14 cellular contexts compared by ENCODE assay signal in the genomic region with DNA sequence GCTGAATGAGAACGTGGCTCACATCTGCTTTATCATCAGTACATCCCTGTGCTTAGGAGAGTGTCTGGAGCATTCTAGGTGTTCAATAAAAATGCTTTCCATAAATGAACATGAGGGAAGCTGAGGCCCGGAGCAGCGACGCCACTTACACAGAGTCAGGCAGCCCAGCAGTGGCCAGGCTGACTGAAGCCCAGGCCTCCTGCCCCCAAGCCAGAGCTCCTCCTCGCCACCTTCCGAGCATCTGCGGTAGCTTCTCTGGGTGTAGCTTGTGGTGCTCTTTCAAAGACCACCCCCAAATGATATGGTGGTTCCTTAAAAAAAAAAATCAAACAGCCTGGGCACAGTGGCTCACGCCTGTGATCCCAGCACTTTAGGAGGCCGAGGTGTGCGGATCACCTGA.
A peak's percentile ranks its signal among the peaks of the same experiment; 100 is the strongest.
DNase-seq lines count a peak whose midpoint lies in the region; ATAC-seq and TF ChIP-seq lines count a peak whose summit lies in the region.
"Had no signal": no experiment of that assay in that cellular context is flagged by ENCODE, and none has a peak within 500 bp of the region (broad histone marks: within the 10 kb centered on the region; RNA-seq: fewer than 3 reads in every experiment).

No MANE protein-coding gene starts in this region.

- H3K9me2 ChIP-seq in GM23338 (ENCODE audit: insufficient read depth): no peaks in the 10 kb centered on the region

- H3F3A ChIP-seq in GM23338 (replicated peaks; ENCODE audit: low read depth): no peaks in the 10 kb centered on the region

- POLR2A ChIA-PET in WTC11 (lab: Charles Lee): no interaction called here

- H3K27ac ChIP-seq in GM23338 (ENCODE audit: low read depth): no peak overlapping the region
- H3K27ac ChIP-seq: A549, C4-2B had no signal

- peak in 1 of 2 experiments; percentile 44; a peak in 2 of 4 replicates for TF ChIP-seq CTCF in GM23338 (conservative IDR thresholded peaks at IDR 0.05; ENCODE audit: low read depth in 2 of 2)
- no peak for TF ChIP-seq CTCF in WTC11 (IDR thresholded peaks at IDR 0.05)
- TF ChIP-seq CTCF in GM20000 (IDR thresholded peaks at IDR 0.05; ENCODE audit: extremely low read depth, missing control alignments): no peak

- H3K36me3 Mint-ChIP-seq in GM23338 (ENCODE audit: low read depth): no peaks in the 10 kb centered on the region
- H3K36me3 Mint-ChIP-seq in WTC11: no peaks in the 10 kb centered on the region
- H3K36me3 Mint-ChIP-seq: CD4-positive, alpha-beta memory T cell had no signal

- H4K20me1 ChIP-seq in GM23338 (replicated peaks; ENCODE audit: insufficient read depth): no peaks in the 10 kb centered on the region

- no peak overlapping the region for H3K27ac Mint-ChIP-seq in GM23338
- no peak overlapping the region for H3K27ac Mint-ChIP-seq in WTC11

- no peaks in the 10 kb centered on the region for H3K27me3 ChIP-seq in GM23338 (ENCODE audit: insufficient read depth)
- H3K27me3 ChIP-seq: BE2C had no signal

- H2AFZ ChIP-seq in GM23338: no peak overlapping the region

- no peak overlapping the region for H3K4me2 ChIP-seq in GM23338
- H3K4me2 ChIP-seq: A549 had no signal

- H3K9me3 Mint-ChIP-seq in GM23338: no peaks in the 10 kb centered on the region
- H3K9me3 Mint-ChIP-seq in WTC11: no peaks in the 10 kb centered on the region
- H3K9me3 Mint-ChIP-seq: CD4-positive, alpha-beta memory T cell had no signal

- ATAC-seq in GM23338: peak; percentile 18; the same call in 1 of the 3 replicates
- peak; percentile 26; the same call in 1 of the 2 replicates for ATAC-seq in WTC11
- ATAC-seq: A549 had no signal

- H3K27me3 Mint-ChIP-seq in GM23338 (ENCODE audit: insufficient read depth, low read depth, poor library complexity) (peaks cover 6% of the 10 kb centered on the region), WTC11 (ENCODE audit: low read depth) (no peaks in the 10 kb centered on the region; the same call in 1 of the 2 replicates)

- no peaks in the 10 kb centered on the region for H3K4me1 ChIP-seq in GM23338 (ENCODE audit: insufficient read depth)
- H3K4me1 ChIP-seq: BE2C had no signal

- H3K36me3 ChIP-seq in GM23338 (ENCODE audit: insufficient read depth): no peaks in the 10 kb centered on the region
- H3K36me3 ChIP-seq: BE2C had no signal

- no peak overlapping the region for H3K4me3 Mint-ChIP-seq in GM23338
- no peak overlapping the region for H3K4me3 Mint-ChIP-seq in WTC11

- DNase-seq in D341Med (ENCODE audit: low spot score) (peak; percentile 12), GM23338 (ENCODE audit: low spot score) (no peak), WTC11 (ENCODE audit: low spot score) (no peak), mesenteric fat pad (ENCODE audit: low spot score) (peak; percentile 45), NCI-H526 treated with DMSO at 0.1 percent for 48 hours (lab: John Stamatoyannopoulos, UW) (no peak), GM20000 (ENCODE audit: low spot score) (no peak), kidney tubule cell (ENCODE audit: low spot score) (no peak)
- DNase-seq: BE2C; CD4-positive, alpha-beta memory T cell; DMS153; DMS79 treated with DMSO at 0.1 percent for 48 hours; EL had no signal

- H3K4me3 ChIP-seq in GM23338: no peak overlapping the region
- H3K4me3 ChIP-seq: A549 had no signal

- no peaks in the 10 kb centered on the region for H3K79me2 ChIP-seq in GM23338 (replicated peaks; ENCODE audit: insufficient read depth)

- peaks cover 4% of the 10 kb centered on the region; the same call in 1 of the 3 replicates for H3K4me1 Mint-ChIP-seq in GM23338
- H3K4me1 Mint-ChIP-seq in WTC11: no peaks in the 10 kb centered on the region

- CTCF ChIA-PET in WTC11 (lab: Charles Lee): interaction anchor here (0.7 to 2.3 kb wide), 8 partner anchors 12 to 387 kb away, joined by 3 to 16 read pairs (median 4); no protein-coding TSS in a partner anchor

TF ChIP-seq in GM23338, 12 proteins besides CTCF, POLR2A, EP300 and RAD21 (continues in another document):
- TF ChIP-seq JUNB (IDR thresholded peaks at IDR 0.05; ENCODE audit: unreplicated experiment) (no peak), CREB1 (CRISPR knock-in tag; IDR thresholded peaks at IDR 0.05; ENCODE audit: low read depth) (no peak), ZNF114 (CRISPR knock-in tag; IDR thresholded peaks at IDR 0.05) (no peak), EZH2phosphoT487 (IDR thresholded peaks at IDR 0.05; ENCODE audit: unreplicated experiment) (no peak), POLR2AphosphoS5 (IDR thresholded peaks at IDR 0.05; ENCODE audit: low read depth) (no peak), STAT1 (IDR thresholded peaks at IDR 0.05; ENCODE audit: unreplicated experiment) (no peak), EZH2 (IDR thresholded peaks at IDR 0.05; ENCODE audit: low read depth, unreplicated experiment) (no peak)
- TF ChIP-seq, protein P1, sequence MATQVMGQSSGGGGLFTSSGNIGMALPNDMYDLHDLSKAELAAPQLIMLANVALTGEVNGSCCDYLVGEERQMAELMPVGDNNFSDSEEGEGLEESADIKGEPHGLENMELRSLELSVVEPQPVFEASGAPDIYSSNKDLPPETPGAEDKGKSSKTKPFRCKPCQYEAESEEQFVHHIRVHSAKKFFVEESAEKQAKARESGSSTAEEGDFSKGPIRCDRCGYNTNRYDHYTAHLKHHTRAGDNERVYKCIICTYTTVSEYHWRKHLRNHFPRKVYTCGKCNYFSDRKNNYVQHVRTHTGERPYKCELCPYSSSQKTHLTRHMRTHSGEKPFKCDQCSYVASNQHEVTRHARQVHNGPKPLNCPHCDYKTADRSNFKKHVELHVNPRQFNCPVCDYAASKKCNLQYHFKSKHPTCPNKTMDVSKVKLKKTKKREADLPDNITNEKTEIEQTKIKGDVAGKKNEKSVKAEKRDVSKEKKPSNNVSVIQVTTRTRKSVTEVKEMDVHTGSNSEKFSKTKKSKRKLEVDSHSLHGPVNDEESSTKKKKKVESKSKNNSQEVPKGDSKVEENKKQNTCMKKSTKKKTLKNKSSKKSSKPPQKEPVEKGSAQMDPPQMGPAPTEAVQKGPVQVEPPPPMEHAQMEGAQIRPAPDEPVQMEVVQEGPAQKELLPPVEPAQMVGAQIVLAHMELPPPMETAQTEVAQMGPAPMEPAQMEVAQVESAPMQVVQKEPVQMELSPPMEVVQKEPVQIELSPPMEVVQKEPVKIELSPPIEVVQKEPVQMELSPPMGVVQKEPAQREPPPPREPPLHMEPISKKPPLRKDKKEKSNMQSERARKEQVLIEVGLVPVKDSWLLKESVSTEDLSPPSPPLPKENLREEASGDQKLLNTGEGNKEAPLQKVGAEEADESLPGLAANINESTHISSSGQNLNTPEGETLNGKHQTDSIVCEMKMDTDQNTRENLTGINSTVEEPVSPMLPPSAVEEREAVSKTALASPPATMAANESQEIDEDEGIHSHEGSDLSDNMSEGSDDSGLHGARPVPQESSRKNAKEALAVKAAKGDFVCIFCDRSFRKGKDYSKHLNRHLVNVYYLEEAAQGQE (IDR thresholded peaks at IDR 0.05; ENCODE audit: unreplicated experiment): no peak

TF ChIP-seq in WTC11, 78 proteins besides CTCF, POLR2A, EP300 and RAD21 (continues in another document):
- TF ChIP-seq, protein P2, sequence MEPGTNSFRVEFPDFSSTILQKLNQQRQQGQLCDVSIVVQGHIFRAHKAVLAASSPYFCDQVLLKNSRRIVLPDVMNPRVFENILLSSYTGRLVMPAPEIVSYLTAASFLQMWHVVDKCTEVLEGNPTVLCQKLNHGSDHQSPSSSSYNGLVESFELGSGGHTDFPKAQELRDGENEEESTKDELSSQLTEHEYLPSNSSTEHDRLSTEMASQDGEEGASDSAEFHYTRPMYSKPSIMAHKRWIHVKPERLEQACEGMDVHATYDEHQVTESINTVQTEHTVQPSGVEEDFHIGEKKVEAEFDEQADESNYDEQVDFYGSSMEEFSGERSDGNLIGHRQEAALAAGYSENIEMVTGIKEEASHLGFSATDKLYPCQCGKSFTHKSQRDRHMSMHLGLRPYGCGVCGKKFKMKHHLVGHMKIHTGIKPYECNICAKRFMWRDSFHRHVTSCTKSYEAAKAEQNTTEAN (CRISPR knock-in tag; IDR thresholded peaks at IDR 0.05): no peak
- TF ChIP-seq RORB (CRISPR knock-in tag; IDR thresholded peaks at IDR 0.05): no peak
- TF ChIP-seq, protein P3, sequence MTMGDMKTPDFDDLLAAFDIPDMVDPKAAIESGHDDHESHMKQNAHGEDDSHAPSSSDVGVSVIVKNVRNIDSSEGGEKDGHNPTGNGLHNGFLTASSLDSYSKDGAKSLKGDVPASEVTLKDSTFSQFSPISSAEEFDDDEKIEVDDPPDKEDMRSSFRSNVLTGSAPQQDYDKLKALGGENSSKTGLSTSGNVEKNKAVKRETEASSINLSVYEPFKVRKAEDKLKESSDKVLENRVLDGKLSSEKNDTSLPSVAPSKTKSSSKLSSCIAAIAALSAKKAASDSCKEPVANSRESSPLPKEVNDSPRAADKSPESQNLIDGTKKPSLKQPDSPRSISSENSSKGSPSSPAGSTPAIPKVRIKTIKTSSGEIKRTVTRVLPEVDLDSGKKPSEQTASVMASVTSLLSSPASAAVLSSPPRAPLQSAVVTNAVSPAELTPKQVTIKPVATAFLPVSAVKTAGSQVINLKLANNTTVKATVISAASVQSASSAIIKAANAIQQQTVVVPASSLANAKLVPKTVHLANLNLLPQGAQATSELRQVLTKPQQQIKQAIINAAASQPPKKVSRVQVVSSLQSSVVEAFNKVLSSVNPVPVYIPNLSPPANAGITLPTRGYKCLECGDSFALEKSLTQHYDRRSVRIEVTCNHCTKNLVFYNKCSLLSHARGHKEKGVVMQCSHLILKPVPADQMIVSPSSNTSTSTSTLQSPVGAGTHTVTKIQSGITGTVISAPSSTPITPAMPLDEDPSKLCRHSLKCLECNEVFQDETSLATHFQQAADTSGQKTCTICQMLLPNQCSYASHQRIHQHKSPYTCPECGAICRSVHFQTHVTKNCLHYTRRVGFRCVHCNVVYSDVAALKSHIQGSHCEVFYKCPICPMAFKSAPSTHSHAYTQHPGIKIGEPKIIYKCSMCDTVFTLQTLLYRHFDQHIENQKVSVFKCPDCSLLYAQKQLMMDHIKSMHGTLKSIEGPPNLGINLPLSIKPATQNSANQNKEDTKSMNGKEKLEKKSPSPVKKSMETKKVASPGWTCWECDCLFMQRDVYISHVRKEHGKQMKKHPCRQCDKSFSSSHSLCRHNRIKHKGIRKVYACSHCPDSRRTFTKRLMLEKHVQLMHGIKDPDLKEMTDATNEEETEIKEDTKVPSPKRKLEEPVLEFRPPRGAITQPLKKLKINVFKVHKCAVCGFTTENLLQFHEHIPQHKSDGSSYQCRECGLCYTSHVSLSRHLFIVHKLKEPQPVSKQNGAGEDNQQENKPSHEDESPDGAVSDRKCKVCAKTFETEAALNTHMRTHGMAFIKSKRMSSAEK (CRISPR knock-in tag; IDR thresholded peaks at IDR 0.05; ENCODE audit: borderline replicate concordance): no peak
- TF ChIP-seq, protein P4, sequence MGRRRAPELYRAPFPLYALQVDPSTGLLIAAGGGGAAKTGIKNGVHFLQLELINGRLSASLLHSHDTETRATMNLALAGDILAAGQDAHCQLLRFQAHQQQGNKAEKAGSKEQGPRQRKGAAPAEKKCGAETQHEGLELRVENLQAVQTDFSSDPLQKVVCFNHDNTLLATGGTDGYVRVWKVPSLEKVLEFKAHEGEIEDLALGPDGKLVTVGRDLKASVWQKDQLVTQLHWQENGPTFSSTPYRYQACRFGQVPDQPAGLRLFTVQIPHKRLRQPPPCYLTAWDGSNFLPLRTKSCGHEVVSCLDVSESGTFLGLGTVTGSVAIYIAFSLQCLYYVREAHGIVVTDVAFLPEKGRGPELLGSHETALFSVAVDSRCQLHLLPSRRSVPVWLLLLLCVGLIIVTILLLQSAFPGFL (CRISPR knock-in tag; IDR thresholded peaks at IDR 0.05; ENCODE audit: borderline replicate concordance): no peak

Comparison
In these comparisons a context has a peak if more than half of its experiments do, and no peak if none do; other contexts are left out.
1. DNase-seq: peak in D341Med (single experiment) and mesenteric fat pad (single experiment); none in GM23338 (single experiment), WTC11 (single experiment), NCI-H526 treated with DMSO at 0.1 percent for 48 hours (single experiment), GM20000 (single experiment) and kidney tubule cell (single experiment).